Comparison of ENCODE assay signal across 22 cellular contexts in genomic region chr7:84110400-84110799, GRCh38.
A peak's percentile ranks its signal among the peaks of the same experiment; 100 is the strongest.
DNase-seq lines count a peak whose midpoint lies in the region; ATAC-seq, FAIRE-seq and TF ChIP-seq lines count a peak whose summit lies in the region.
"Had no signal": no experiment of that assay in that cellular context is flagged by ENCODE, and none has a peak within 500 bp of the region (broad histone marks: within the 10 kb centered on the region; RNA-seq: fewer than 3 reads in every experiment).

No MANE protein-coding gene starts in this region.

- no peak overlapping the region for H2BK120ac ChIP-seq in H1 (replicated peaks; ENCODE audit: low read depth, low read length)

- no peaks in the 10 kb centered on the region for H3K9me2 ChIP-seq in GM23338 (ENCODE audit: insufficient read depth)
- H3K9me2 ChIP-seq: SK-N-SH had no signal

- H3K4me1 Mint-ChIP-seq in GM23338, result peaks cover 79% of the 10 kb centered on the region
- no peaks in the 10 kb centered on the region for H3K4me1 Mint-ChIP-seq in activated CD4-positive, alpha-beta T cell treated with anti-CD3 and anti-CD28 coated beads, Interleukin-2, amount 10 ng/mL, durations not matched to agents 7 days and 5 days
- H3K4me1 Mint-ChIP-seq: CD8-positive, alpha-beta memory T cell had no signal

- H3K56ac ChIP-seq in H1 (replicated peaks; ENCODE audit: insufficient read length, low read depth, low read length), result no peak overlapping the region

- CTCF ChIA-PET in H1 (lab: Charles Lee; ENCODE audit: partially characterized antibody), result no interaction called here
- CTCF ChIA-PET in activated CD4-positive, alpha-beta T cell treated with anti-CD3 and anti-CD28 coated beads, Interleukin-2, amount 10 ng/mL, durations not matched to agents 7 days and 5 days (lab: Charles Lee), result no interaction called here

- peak overlapping the region; percentile 24 for H4K5ac ChIP-seq in H1 (ENCODE audit: insufficient read length, low read depth, low read length)

- ATAC-seq in GM23338 (peak; percentile 80), GM18519 (IDR thresholded peaks at IDR 0.05; ENCODE audit: low FRiP score, unreplicated experiment) (no peak)
- ATAC-seq: T-cell had no signal

- H3K4me3 Mint-ChIP-seq in GM23338, result peak overlapping the region; percentile 54; the same call in 2 of the 3 replicates
- H3K4me3 Mint-ChIP-seq in activated CD4-positive, alpha-beta T cell treated with anti-CD3 and anti-CD28 coated beads, Interleukin-2, amount 10 ng/mL, durations not matched to agents 7 days and 5 days, result no peak overlapping the region
- H3K4me3 Mint-ChIP-seq: CD8-positive, alpha-beta memory T cell; T-cell had no signal

- no peak overlapping the region for H3K18ac ChIP-seq in H1 (ENCODE audit: extremely low read depth, low read length)

- H3K4me2 ChIP-seq in GM23338 (peak overlapping the region; percentile 47), H1 (ENCODE audit: insufficient read depth in 1 of 2, low read depth in 2 of 2, low read length in 2 of 2) (peak overlapping the region; percentile 42 to 43)
- H3K4me2 ChIP-seq: SK-N-SH had no signal

- H4K91ac ChIP-seq in H1 (replicated peaks; ENCODE audit: insufficient read length, low read length), result no peak overlapping the region

- H3K36me3 Mint-ChIP-seq in GM23338 (ENCODE audit: low read depth), result peaks cover 10% of the 10 kb centered on the region; the same call in 2 of the 3 replicates
- H3K36me3 Mint-ChIP-seq in activated CD4-positive, alpha-beta T cell treated with anti-CD3 and anti-CD28 coated beads, Interleukin-2, amount 10 ng/mL, durations not matched to agents 7 days and 5 days (ENCODE audit: low read depth), result no peaks in the 10 kb centered on the region
- H3K36me3 Mint-ChIP-seq: CD8-positive, alpha-beta memory T cell; T-cell had no signal

- POLR2A ChIA-PET in H1 (lab: Charles Lee; ENCODE audit: partially characterized antibody), result no interaction called here
- POLR2A ChIA-PET in activated CD4-positive, alpha-beta T cell treated with anti-CD3 and anti-CD28 coated beads, Interleukin-2, amount 10 ng/mL, durations not matched to agents 7 days and 5 days (lab: Charles Lee), result no interaction called here

- H2BK15ac ChIP-seq in H1 (ENCODE audit: low read length), result no peak overlapping the region

- H3K36me3 ChIP-seq in GM23338 (ENCODE audit: insufficient read depth), result no peaks in the 10 kb centered on the region
- peaks cover 10% of the 10 kb centered on the region; the same call in 1 of the 2 replicates for H3K36me3 ChIP-seq in HUES64 (ENCODE audit: insufficient read depth, low read length)
- H3K36me3 ChIP-seq in H1 (ENCODE audit: control insufficient read depth in 2 of 4, insufficient read depth in 4 of 4, low read length in 3 of 4), result peaks cover 0 to 5% (median 0%) of the 10 kb centered on the region in 4 experiments; a peak in 1 of 8 replicates
- no peaks in the 10 kb centered on the region for H3K36me3 ChIP-seq in iPS-20b (ENCODE audit: insufficient read depth, low read depth, low read length)

- H4K20me1 ChIP-seq in GM23338 (replicated peaks; ENCODE audit: insufficient read depth) (no peaks in the 10 kb centered on the region), H1 (replicated peaks in 1 of 2; ENCODE audit: control insufficient read depth in 1 of 2, insufficient read depth in 2 of 2, low read length in 2 of 2) (no peaks in the 10 kb centered on the region)

- no peak overlapping the region for H2BK12ac ChIP-seq in H1 (ENCODE audit: low read depth, low read length)

- H3K27ac Mint-ChIP-seq in GM23338, result peak overlapping the region; percentile 95
- no peak overlapping the region for H3K27ac Mint-ChIP-seq in activated CD4-positive, alpha-beta T cell treated with anti-CD3 and anti-CD28 coated beads, Interleukin-2, amount 10 ng/mL, durations not matched to agents 7 days and 5 days
- H3K27ac Mint-ChIP-seq: CD8-positive, alpha-beta memory T cell; T-cell had no signal

- FAIRE-seq in H1 (lab: Jason Lieb, UNC), result peak; percentile 78
- FAIRE-seq: D721Med, HTR-8/SVneo had no signal

- H2AFZ ChIP-seq in GM23338, result no peak overlapping the region
- H2AFZ ChIP-seq in H1 (ENCODE audit: low read length), result no peak overlapping the region

- no peak for TF ChIP-seq CTCF in GM23338 (conservative IDR thresholded peaks at IDR 0.05; ENCODE audit: low read depth in 2 of 2)
- no peak for TF ChIP-seq CTCF in H1 (IDR thresholded peaks at IDR 0.05; ENCODE audit: control extremely low read depth in 1 of 3, insufficient read depth in 1 of 3, low read depth in 1 of 3, low read length in 3 of 3)

- no peaks in the 10 kb centered on the region for H3K23me2 ChIP-seq in H1 (ENCODE audit: low read depth, low read length)

- no peak overlapping the region for H3K4ac ChIP-seq in H1 (replicated peaks; ENCODE audit: insufficient read length, low read depth, low read length)

- no peak overlapping the region for H3K4me3 ChIP-seq in GM23338
- no peak overlapping the region for H3K4me3 ChIP-seq in HUES64 (ENCODE audit: low read length)
- H3K4me3 ChIP-seq in H1 (ENCODE audit: extremely low read depth in 1 of 4, insufficient read depth in 2 of 4, low read depth in 3 of 4, low read length in 4 of 4), result peak overlapping the region in 1 of 4 experiments; percentile 41; a peak in 1 of 8 replicates
- H3K4me3 ChIP-seq in iPS-20b (ENCODE audit: low read length), result peak overlapping the region; percentile 12; the same call in 1 of the 2 replicates

- H2BK5ac ChIP-seq in H1 (ENCODE audit: low read depth, low read length), result no peak overlapping the region

- H3K79me1 ChIP-seq in H1 (ENCODE audit: low read depth, low read length), result no peaks in the 10 kb centered on the region

- H3K27me3 ChIP-seq in GM23338 (ENCODE audit: insufficient read depth), result no peaks in the 10 kb centered on the region
- H3K27me3 ChIP-seq in HUES64 (ENCODE audit: insufficient read depth, low read length), result no peaks in the 10 kb centered on the region
- no peaks in the 10 kb centered on the region for H3K27me3 ChIP-seq in H1 (replicated peaks in 1 of 4; ENCODE audit: control insufficient read depth in 3 of 4, extremely low read depth in 1 of 4, insufficient read depth in 3 of 4, low read length in 3 of 4)
- no peaks in the 10 kb centered on the region for H3K27me3 ChIP-seq in iPS-20b (ENCODE audit: insufficient read depth, low read length)

- no peak for TF ChIP-seq RAD21 in H1 (IDR thresholded peaks at IDR 0.05 in 1 of 2, conservative IDR thresholded peaks at IDR 0.05 in 1 of 2; ENCODE audit: low read depth in 2 of 2, low read length in 2 of 2)

- H3K23ac ChIP-seq in H1 (ENCODE audit: insufficient read length), result no peak overlapping the region

- 52% methylated on average over 3 of the region's 3 CpGs for WGBS in HUES64
- 42% methylated on average over 3 of the region's 3 CpGs; no CpG with 5 or more reads in 1 of the 2 experiments for WGBS in H1 (ENCODE audit: extremely low coverage in 1 of 2, insufficient coverage in 1 of 2, insufficient read length in 1 of 2, insufficient replicate concordance in 2 of 2, low coverage in 1 of 2, low lambda C conversion rate in 2 of 2, missing lambda C conversion rate in 1 of 2), 2 experiments

- H3K14ac ChIP-seq in H1 (ENCODE audit: insufficient read length), result no peak overlapping the region

- H3K27me3 Mint-ChIP-seq in GM23338 (ENCODE audit: insufficient read depth, low read depth, poor library complexity), result no peaks in the 10 kb centered on the region
- no peaks in the 10 kb centered on the region for H3K27me3 Mint-ChIP-seq in activated CD4-positive, alpha-beta T cell treated with anti-CD3 and anti-CD28 coated beads, Interleukin-2, amount 10 ng/mL, durations not matched to agents 7 days and 5 days
- H3K27me3 Mint-ChIP-seq: CD8-positive, alpha-beta memory T cell; T-cell had no signal

- no peak for TF ChIP-seq POLR2A in H1 (IDR thresholded peaks at IDR 0.05; ENCODE audit: control extremely low read depth in 1 of 2, low read depth in 2 of 2, low read length in 2 of 2)

- no peaks in the 10 kb centered on the region for H3F3A ChIP-seq in GM23338 (replicated peaks; ENCODE audit: low read depth)

- no peak overlapping the region for H4K8ac ChIP-seq in H1 (ENCODE audit: extremely low read depth, insufficient read depth, low read length)

- H2BK20ac ChIP-seq in H1 (ENCODE audit: low read length), result no peak overlapping the region

- peaks cover 71% of the 10 kb centered on the region for H3K4me1 ChIP-seq in GM23338 (ENCODE audit: insufficient read depth)
- H3K4me1 ChIP-seq in HUES64 (ENCODE audit: insufficient read depth, low read length), result peaks cover 83% of the 10 kb centered on the region
- H3K4me1 ChIP-seq in H1 (replicated peaks in 1 of 4; ENCODE audit: control insufficient read depth in 3 of 4, insufficient read depth in 4 of 4, low read length in 3 of 4), result peaks cover 4 to 33% (median 12%) of the 10 kb centered on the region in 4 experiments; a peak in 6 of 7 replicates
- H3K4me1 ChIP-seq in iPS-20b (ENCODE audit: insufficient read depth, low read length), result peaks cover 50% of the 10 kb centered on the region

- peak; percentile 80 for DNase-seq in GM23338 (ENCODE audit: low spot score)
- DNase-seq in H1 (ENCODE audit: low read depth in 1 of 2, low spot score in 2 of 2), result no peak
- no peak for DNase-seq in activated CD4-positive, alpha-beta T cell treated with anti-CD3 and anti-CD28 coated beads, Interleukin-2, amount 10 ng/mL, durations not matched to agents 7 days and 5 days
- no peak for DNase-seq in stimulated activated CD8-positive, alpha-beta memory T cell treated with anti-CD3 and anti-CD28 coated beads, Interleukin-4, amount 100 ng/mL, for 48 hours
- DNase-seq: AML-193; C1 segment of cervical spinal cord; CD8-positive, alpha-beta memory T cell; DMS53; GDM1; GOT3; Karpas-422; NCI-H1694; NCI-H2081; NCI-H69; SIG-M5; SK-N-SH; T-cell had no signal

- no peaks in the 10 kb centered on the region for H3K9me3 ChIP-seq in HUES64 (ENCODE audit: insufficient read depth, low read depth, low read length)
- no peaks in the 10 kb centered on the region for H3K9me3 ChIP-seq in H1 (ENCODE audit: insufficient read depth in 2 of 2, low read depth in 1 of 2, low read length in 1 of 2)
- H3K9me3 ChIP-seq in iPS-20b (ENCODE audit: insufficient read depth, low read depth, low read length), result no peaks in the 10 kb centered on the region
- H3K9me3 ChIP-seq: SK-N-SH had no signal

- H3K9me3 Mint-ChIP-seq in GM23338, result no peaks in the 10 kb centered on the region
- peaks cover 2% of the 10 kb centered on the region for H3K9me3 Mint-ChIP-seq in activated CD4-positive, alpha-beta T cell treated with anti-CD3 and anti-CD28 coated beads, Interleukin-2, amount 10 ng/mL, durations not matched to agents 7 days and 5 days
- H3K9me3 Mint-ChIP-seq: T-cell had no signal

- H3K9ac ChIP-seq in HUES64 (ENCODE audit: low read depth, low read length), result 0 out of 2 replicates have a peak overlapping the region, but pooled peaks have one; percentile 1
- H3K9ac ChIP-seq in H1 (replicated peaks in 1 of 4; ENCODE audit: extremely low read depth in 1 of 4, low read depth in 3 of 4, low read length in 3 of 4), result no peak overlapping the region
- H3K9ac ChIP-seq in iPS-20b (ENCODE audit: low read depth, low read length), result no peak overlapping the region
- H3K9ac ChIP-seq: SK-N-SH had no signal

- H3K79me2 ChIP-seq in GM23338 (replicated peaks; ENCODE audit: insufficient read depth), result peaks cover 9% of the 10 kb centered on the region
- H3K79me2 ChIP-seq in H1 (ENCODE audit: control insufficient read depth in 1 of 2, insufficient read depth in 2 of 2, low read length in 2 of 2), result no peaks in the 10 kb centered on the region

- H2AK5ac ChIP-seq in H1 (ENCODE audit: low read depth, low read length), result no peak overlapping the region

- H3K27ac ChIP-seq in GM23338 (ENCODE audit: low read depth), result peak overlapping the region; percentile 78; the same call in 1 of the 2 replicates
- H3K27ac ChIP-seq in HUES64 (ENCODE audit: low read depth, low read length), result peak overlapping the region; percentile 76
- no peak overlapping the region for H3K27ac ChIP-seq in H1 (ENCODE audit: low read depth, low read length)
- no peak overlapping the region for H3K27ac ChIP-seq in iPS-20b (ENCODE audit: low read length)

- TF ChIP-seq EP300 in H1 (IDR thresholded peaks at IDR 0.05; ENCODE audit: borderline replicate concordance in 1 of 2, low read depth in 2 of 2, low read length in 2 of 2), result no peak

Comparison
In these comparisons a context has a peak if more than half of its experiments do, and no peak if none do; other contexts are left out.
1. H3K27ac ChIP-seq: peak in GM23338 (single experiment) and HUES64 (single experiment); none in H1 (single experiment) and iPS-20b (single experiment).